Comparison of ENCODE assay signal across 15 cellular contexts in the genomic region with DNA sequence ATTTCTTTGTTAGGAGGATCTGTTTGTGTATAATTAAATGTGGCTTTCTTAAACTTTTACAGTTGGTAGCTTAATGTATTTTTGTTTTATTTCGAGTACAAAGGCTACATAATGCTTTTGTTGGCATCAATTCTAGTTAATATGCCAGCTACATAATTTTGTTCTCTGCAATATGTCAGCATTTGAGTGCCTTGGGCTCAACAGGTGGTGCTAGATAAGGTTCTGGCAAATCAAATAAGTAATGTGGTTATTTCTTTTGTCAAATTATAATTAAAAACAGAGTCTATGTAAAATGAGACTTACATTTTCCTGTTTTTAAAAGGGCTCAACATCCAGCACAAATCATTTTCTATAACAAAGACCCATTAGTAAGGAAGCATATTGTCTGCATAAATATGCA.
DNase-seq lines count a peak whose midpoint lies in the region; ATAC-seq and TF ChIP-seq lines count a peak whose summit lies in the region.
"Had no signal": no experiment of that assay in that cellular context is flagged by ENCODE, and none has a peak within 500 bp of the region (broad histone marks: within the 10 kb centered on the region; RNA-seq: fewer than 3 reads in every experiment).

No MANE protein-coding gene starts in this region.

- H3K36me3 ChIP-seq in HEK293 (ENCODE audit: control insufficient read depth in 2 of 2, insufficient read depth in 1 of 2, low read length in 2 of 2) (no peaks in the 10 kb centered on the region), left lung (no peaks in the 10 kb centered on the region)

- DNase-seq in NCI-H2107 (lab: John Stamatoyannopoulos, UW) = peak; percentile 29
- DNase-seq in fibroblast of the aortic adventitia (ENCODE audit: low read depth) = peak; percentile 19
- no peak for DNase-seq in activated T-cell treated with anti-CD3 and anti-CD28 coated beads, Interleukin-2, amount 50 U/mL, for 1 hour
- no peak for DNase-seq in left lung
- DNase-seq: Caco-2; CD8-positive, alpha-beta T cell; DND-41; GF-D8; GOT3; H9 had no signal

- no peak for TF ChIP-seq CTCF in HEK293 (tag by site-specific recombination; IDR thresholded peaks at IDR 0.05)
- no peak for TF ChIP-seq CTCF in fibroblast of the aortic adventitia (IDR thresholded peaks at IDR 0.05; ENCODE audit: insufficient read depth, low read length)
- no peak for TF ChIP-seq CTCF in left lung (IDR thresholded peaks at IDR 0.05)

- POLR2A ChIA-PET in HEK293 (lab: Yijun Ruan, JAX) = no interaction called here

- no peaks in the 10 kb centered on the region for H3K9me3 ChIP-seq in HEK293 (ENCODE audit: control insufficient read depth, insufficient read depth, low read depth, low read length)
- no peaks in the 10 kb centered on the region for H3K9me3 ChIP-seq in left lung
- H3K9me3 ChIP-seq: A549, Caco-2 had no signal

- no peaks in the 10 kb centered on the region for H3K27me3 ChIP-seq in left lung

- ATAC-seq in SK-N-SH treated with all-trans-retinoic acid at 6 μM for 48 hours (peak; percentile 59), GM19351 (IDR thresholded peaks at IDR 0.05; ENCODE audit: unreplicated experiment) (no peak), left lung (no peak)
- ATAC-seq: A549; CD8-positive, alpha-beta T cell; HepG2 had no signal

- H3K4me3 ChIP-seq in HEK293 (ENCODE audit: low read depth, low read length) (no peak overlapping the region), fibroblast of the aortic adventitia (ENCODE audit: low read depth, low read length) (no peak overlapping the region), left lung (no peak overlapping the region)
- H3K4me3 ChIP-seq: A549 had no signal

- intact Hi-C loops in left lung (cut with DNase I) = no loop called here

- H3K4me1 ChIP-seq in HEK293 (ENCODE audit: control insufficient read depth, insufficient read depth, low read length) = peaks cover 4% of the 10 kb centered on the region; the same call in 1 of the 2 replicates
- H3K4me1 ChIP-seq in left lung = no peaks in the 10 kb centered on the region
- H3K4me1 ChIP-seq: A549 had no signal

- CTCF ChIA-PET in HEK293 (lab: Yijun Ruan, JAX) = no interaction called here

- H3K27ac ChIP-seq in HEK293 (ENCODE audit: extremely low read depth, low read depth, low read length) = no peak overlapping the region
- H3K27ac ChIP-seq in left lung = no peak overlapping the region
- H3K27ac ChIP-seq: A549 had no signal

TF ChIP-seq in HEK293, 187 proteins besides CTCF, POLR2A, EP300 and RAD21:
- no peak for TF ChIP-seq YY1 (tag by site-specific recombination; IDR thresholded peaks at IDR 0.05)
- peak; percentile 86 for TF ChIP-seq SCRT2 (tag by site-specific recombination; IDR thresholded peaks at IDR 0.05)
- peak; percentile 31; the same call in 1 of the 2 replicates for TF ChIP-seq SCRT1 (tag by site-specific recombination; IDR thresholded peaks at IDR 0.05; ENCODE audit: borderline replicate concordance)
- TF ChIP-seq ZEB2 (tag by site-specific recombination; IDR thresholded peaks at IDR 0.05) = no peak
- TF ChIP-seq ZSCAN23 (tag by site-specific recombination; IDR thresholded peaks at IDR 0.05) = no peak

TF ChIP-seq in SK-N-SH treated with all-trans-retinoic acid at 6 μM for 48 hours, 23 proteins besides CTCF, POLR2A, EP300 and RAD21 (continues in another document):
- TF ChIP-seq BACH2 (CRISPR knock-in tag; IDR thresholded peaks at IDR 0.05; ENCODE audit: borderline replicate concordance) (no peak), PATZ1 (CRISPR knock-in tag; IDR thresholded peaks at IDR 0.05; ENCODE audit: borderline replicate concordance) (no peak), ISL1 (CRISPR knock-in tag; IDR thresholded peaks at IDR 0.05) (peak; percentile 90), ZNF8 (CRISPR knock-in tag; IDR thresholded peaks at IDR 0.05) (peak; percentile 52; the same call in 1 of the 2 replicates), ARNTL (CRISPR knock-in tag; IDR thresholded peaks at IDR 0.05; ENCODE audit: borderline replicate concordance, low read depth) (0 out of 2 replicates have a peak, but pooled peaks have one; percentile 22), TOX (CRISPR knock-in tag; IDR thresholded peaks at IDR 0.05; ENCODE audit: borderline replicate concordance) (no peak; the same call in 1 of the 2 replicates), ESRRG (CRISPR knock-in tag; IDR thresholded peaks at IDR 0.05) (no peak), ZFP30 (CRISPR knock-in tag; IDR thresholded peaks at IDR 0.05) (no peak), ZFP3 (CRISPR knock-in tag; IDR thresholded peaks at IDR 0.05) (no peak), OSR1 (CRISPR knock-in tag; IDR thresholded peaks at IDR 0.05) (no peak), PPARA (CRISPR knock-in tag; IDR thresholded peaks at IDR 0.05; ENCODE audit: borderline replicate concordance) (peak; percentile 15; the same call in 1 of the 2 replicates), ZNF70 (CRISPR knock-in tag; IDR thresholded peaks at IDR 0.05) (peak; percentile 38; the same call in 1 of the 2 replicates), TCF4 (CRISPR knock-in tag; IDR thresholded peaks at IDR 0.05; ENCODE audit: borderline replicate concordance) (peak; percentile 100), GLIS3 (CRISPR knock-in tag; IDR thresholded peaks at IDR 0.05) (peak; percentile 66; the same call in 1 of the 2 replicates), RARB (CRISPR knock-in tag; IDR thresholded peaks at IDR 0.05) (0 out of 2 replicates have a peak, but pooled peaks have one; percentile 17), ZNF565 (CRISPR knock-in tag; conservative IDR thresholded peaks at IDR 0.05; ENCODE audit: low read depth) (no peak), SNAI2 (CRISPR knock-in tag; IDR thresholded peaks at IDR 0.05) (no peak), CSDC2 (CRISPR knock-in tag; IDR thresholded peaks at IDR 0.05) (no peak), ZC3H10 (CRISPR knock-in tag; IDR thresholded peaks at IDR 0.05) (no peak), CSRNP3 (CRISPR knock-in tag; IDR thresholded peaks at IDR 0.05) (peak; percentile 89)
- TF ChIP-seq, protein P1, sequence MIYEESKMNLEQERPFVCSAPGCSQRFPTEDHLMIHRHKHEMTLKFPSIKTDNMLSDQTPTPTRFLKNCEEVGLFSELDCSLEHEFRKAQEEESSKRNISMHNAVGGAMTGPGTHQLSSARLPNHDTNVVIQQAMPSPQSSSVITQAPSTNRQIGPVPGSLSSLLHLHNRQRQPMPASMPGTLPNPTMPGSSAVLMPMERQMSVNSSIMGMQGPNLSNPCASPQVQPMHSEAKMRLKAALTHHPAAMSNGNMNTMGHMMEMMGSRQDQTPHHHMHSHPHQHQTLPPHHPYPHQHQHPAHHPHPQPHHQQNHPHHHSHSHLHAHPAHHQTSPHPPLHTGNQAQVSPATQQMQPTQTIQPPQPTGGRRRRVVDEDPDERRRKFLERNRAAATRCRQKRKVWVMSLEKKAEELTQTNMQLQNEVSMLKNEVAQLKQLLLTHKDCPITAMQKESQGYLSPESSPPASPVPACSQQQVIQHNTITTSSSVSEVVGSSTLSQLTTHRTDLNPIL (CRISPR knock-in tag; IDR thresholded peaks at IDR 0.05; ENCODE audit: low read depth) = peak; percentile 80

Comparison
In these comparisons a context has a peak if more than half of its experiments do, and no peak if none do; other contexts are left out.
1. DNase-seq: peak in NCI-H2107 (single experiment) and fibroblast of the aortic adventitia (single experiment); none in activated T-cell treated with anti-CD3 and anti-CD28 coated beads, Interleukin-2, amount 50 U/mL, for 1 hour (single experiment) and left lung (0 of 2).